ENCODE assay signal across 1 cellular context in genomic region chr12:54549774-54550451, GRCh38.
TF ChIP-seq lines count a peak whose summit lies in the region.

No MANE protein-coding gene starts in this region.

TF ChIP-seq in GM12878, 131 proteins besides CTCF, POLR2A, EP300 and RAD21 (continued from another document):
- TF ChIP-seq, protein P1, sequence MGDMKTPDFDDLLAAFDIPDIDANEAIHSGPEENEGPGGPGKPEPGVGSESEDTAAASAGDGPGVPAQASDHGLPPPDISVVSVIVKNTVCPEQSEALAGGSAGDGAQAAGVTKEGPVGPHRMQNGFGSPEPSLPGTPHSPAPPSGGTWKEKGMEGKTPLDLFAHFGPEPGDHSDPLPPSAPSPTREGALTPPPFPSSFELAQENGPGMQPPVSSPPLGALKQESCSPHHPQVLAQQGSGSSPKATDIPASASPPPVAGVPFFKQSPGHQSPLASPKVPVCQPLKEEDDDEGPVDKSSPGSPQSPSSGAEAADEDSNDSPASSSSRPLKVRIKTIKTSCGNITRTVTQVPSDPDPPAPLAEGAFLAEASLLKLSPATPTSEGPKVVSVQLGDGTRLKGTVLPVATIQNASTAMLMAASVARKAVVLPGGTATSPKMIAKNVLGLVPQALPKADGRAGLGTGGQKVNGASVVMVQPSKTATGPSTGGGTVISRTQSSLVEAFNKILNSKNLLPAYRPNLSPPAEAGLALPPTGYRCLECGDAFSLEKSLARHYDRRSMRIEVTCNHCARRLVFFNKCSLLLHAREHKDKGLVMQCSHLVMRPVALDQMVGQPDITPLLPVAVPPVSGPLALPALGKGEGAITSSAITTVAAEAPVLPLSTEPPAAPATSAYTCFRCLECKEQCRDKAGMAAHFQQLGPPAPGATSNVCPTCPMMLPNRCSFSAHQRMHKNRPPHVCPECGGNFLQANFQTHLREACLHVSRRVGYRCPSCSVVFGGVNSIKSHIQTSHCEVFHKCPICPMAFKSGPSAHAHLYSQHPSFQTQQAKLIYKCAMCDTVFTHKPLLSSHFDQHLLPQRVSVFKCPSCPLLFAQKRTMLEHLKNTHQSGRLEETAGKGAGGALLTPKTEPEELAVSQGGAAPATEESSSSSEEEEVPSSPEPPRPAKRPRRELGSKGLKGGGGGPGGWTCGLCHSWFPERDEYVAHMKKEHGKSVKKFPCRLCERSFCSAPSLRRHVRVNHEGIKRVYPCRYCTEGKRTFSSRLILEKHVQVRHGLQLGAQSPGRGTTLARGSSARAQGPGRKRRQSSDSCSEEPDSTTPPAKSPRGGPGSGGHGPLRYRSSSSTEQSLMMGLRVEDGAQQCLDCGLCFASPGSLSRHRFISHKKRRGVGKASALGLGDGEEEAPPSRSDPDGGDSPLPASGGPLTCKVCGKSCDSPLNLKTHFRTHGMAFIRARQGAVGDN (IDR thresholded peaks at IDR 0.05), result no peak
- TF ChIP-seq NFIC (IDR thresholded peaks at IDR 0.05; ENCODE audit: low read depth, low read length) (no peak), IKZF2 (IDR thresholded peaks at IDR 0.05) (no peak), HDAC6 (IDR thresholded peaks at IDR 0.05; ENCODE audit: unreplicated experiment) (no peak), SUZ12 (IDR thresholded peaks at IDR 0.05; ENCODE audit: unreplicated experiment) (no peak), MEF2B (IDR thresholded peaks at IDR 0.05; ENCODE audit: partially characterized antibody, poor library complexity, severe bottlenecking) (no peak), WRNIP1 (IDR thresholded peaks at IDR 0.05; ENCODE audit: borderline replicate concordance, low read depth, low read length) (no peak), MYB (IDR thresholded peaks at IDR 0.05; ENCODE audit: borderline replicate concordance, low read depth, low read length) (no peak), ATF7 (IDR thresholded peaks at IDR 0.05; ENCODE audit: low read depth) (no peak), BCL11A (IDR thresholded peaks at IDR 0.05; ENCODE audit: low read depth, low read length) (no peak), TCF12 (IDR thresholded peaks at IDR 0.05; ENCODE audit: low read depth, low read length) (no peak), YY1 (IDR thresholded peaks at IDR 0.05; ENCODE audit: low read depth, low read length) (no peak), ZBED1 (IDR thresholded peaks at IDR 0.05; ENCODE audit: borderline replicate concordance) (no peak), ZNF384 (IDR thresholded peaks at IDR 0.05; ENCODE audit: borderline replicate concordance, low read depth, low read length) (no peak), GABPA (IDR thresholded peaks at IDR 0.05; ENCODE audit: low read depth) (no peak), TARDBP (IDR thresholded peaks at IDR 0.05; ENCODE audit: borderline replicate concordance) (no peak), RB1 (IDR thresholded peaks at IDR 0.05; ENCODE audit: borderline replicate concordance) (no peak), NFYA (IDR thresholded peaks at IDR 0.05; ENCODE audit: borderline replicate concordance, low read depth, low read length) (no peak), EZH2 (IDR thresholded peaks at IDR 0.05; ENCODE audit: borderline replicate concordance, control insufficient read depth, low read depth, low read length) (no peak), ESRRA (IDR thresholded peaks at IDR 0.05; ENCODE audit: low read length) (no peak)
- TF ChIP-seq, protein P2, sequence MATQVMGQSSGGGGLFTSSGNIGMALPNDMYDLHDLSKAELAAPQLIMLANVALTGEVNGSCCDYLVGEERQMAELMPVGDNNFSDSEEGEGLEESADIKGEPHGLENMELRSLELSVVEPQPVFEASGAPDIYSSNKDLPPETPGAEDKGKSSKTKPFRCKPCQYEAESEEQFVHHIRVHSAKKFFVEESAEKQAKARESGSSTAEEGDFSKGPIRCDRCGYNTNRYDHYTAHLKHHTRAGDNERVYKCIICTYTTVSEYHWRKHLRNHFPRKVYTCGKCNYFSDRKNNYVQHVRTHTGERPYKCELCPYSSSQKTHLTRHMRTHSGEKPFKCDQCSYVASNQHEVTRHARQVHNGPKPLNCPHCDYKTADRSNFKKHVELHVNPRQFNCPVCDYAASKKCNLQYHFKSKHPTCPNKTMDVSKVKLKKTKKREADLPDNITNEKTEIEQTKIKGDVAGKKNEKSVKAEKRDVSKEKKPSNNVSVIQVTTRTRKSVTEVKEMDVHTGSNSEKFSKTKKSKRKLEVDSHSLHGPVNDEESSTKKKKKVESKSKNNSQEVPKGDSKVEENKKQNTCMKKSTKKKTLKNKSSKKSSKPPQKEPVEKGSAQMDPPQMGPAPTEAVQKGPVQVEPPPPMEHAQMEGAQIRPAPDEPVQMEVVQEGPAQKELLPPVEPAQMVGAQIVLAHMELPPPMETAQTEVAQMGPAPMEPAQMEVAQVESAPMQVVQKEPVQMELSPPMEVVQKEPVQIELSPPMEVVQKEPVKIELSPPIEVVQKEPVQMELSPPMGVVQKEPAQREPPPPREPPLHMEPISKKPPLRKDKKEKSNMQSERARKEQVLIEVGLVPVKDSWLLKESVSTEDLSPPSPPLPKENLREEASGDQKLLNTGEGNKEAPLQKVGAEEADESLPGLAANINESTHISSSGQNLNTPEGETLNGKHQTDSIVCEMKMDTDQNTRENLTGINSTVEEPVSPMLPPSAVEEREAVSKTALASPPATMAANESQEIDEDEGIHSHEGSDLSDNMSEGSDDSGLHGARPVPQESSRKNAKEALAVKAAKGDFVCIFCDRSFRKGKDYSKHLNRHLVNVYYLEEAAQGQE (IDR thresholded peaks at IDR 0.05; ENCODE audit: low read depth, low read length), result no peak
- TF ChIP-seq, protein P3, sequence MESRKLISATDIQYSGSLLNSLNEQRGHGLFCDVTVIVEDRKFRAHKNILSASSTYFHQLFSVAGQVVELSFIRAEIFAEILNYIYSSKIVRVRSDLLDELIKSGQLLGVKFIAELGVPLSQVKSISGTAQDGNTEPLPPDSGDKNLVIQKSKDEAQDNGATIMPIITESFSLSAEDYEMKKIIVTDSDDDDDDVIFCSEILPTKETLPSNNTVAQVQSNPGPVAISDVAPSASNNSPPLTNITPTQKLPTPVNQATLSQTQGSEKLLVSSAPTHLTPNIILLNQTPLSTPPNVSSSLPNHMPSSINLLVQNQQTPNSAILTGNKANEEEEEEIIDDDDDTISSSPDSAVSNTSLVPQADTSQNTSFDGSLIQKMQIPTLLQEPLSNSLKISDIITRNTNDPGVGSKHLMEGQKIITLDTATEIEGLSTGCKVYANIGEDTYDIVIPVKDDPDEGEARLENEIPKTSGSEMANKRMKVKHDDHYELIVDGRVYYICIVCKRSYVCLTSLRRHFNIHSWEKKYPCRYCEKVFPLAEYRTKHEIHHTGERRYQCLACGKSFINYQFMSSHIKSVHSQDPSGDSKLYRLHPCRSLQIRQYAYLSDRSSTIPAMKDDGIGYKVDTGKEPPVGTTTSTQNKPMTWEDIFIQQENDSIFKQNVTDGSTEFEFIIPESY (IDR thresholded peaks at IDR 0.05), result no peak
- TF ChIP-seq, protein P4, sequence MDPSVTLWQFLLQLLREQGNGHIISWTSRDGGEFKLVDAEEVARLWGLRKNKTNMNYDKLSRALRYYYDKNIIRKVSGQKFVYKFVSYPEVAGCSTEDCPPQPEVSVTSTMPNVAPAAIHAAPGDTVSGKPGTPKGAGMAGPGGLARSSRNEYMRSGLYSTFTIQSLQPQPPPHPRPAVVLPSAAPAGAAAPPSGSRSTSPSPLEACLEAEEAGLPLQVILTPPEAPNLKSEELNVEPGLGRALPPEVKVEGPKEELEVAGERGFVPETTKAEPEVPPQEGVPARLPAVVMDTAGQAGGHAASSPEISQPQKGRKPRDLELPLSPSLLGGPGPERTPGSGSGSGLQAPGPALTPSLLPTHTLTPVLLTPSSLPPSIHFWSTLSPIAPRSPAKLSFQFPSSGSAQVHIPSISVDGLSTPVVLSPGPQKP (IDR thresholded peaks at IDR 0.05; ENCODE audit: low read depth, low read length), result no peak
- TF ChIP-seq, protein P5, sequence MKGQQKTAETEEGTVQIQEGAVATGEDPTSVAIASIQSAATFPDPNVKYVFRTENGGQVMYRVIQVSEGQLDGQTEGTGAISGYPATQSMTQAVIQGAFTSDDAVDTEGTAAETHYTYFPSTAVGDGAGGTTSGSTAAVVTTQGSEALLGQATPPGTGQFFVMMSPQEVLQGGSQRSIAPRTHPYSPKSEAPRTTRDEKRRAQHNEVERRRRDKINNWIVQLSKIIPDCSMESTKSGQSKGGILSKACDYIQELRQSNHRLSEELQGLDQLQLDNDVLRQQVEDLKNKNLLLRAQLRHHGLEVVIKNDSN (IDR thresholded peaks at IDR 0.05; ENCODE audit: borderline replicate concordance, extremely low read length, insufficient read depth, low read depth, low read length), result peak; percentile 22
- TF ChIP-seq, protein P6, sequence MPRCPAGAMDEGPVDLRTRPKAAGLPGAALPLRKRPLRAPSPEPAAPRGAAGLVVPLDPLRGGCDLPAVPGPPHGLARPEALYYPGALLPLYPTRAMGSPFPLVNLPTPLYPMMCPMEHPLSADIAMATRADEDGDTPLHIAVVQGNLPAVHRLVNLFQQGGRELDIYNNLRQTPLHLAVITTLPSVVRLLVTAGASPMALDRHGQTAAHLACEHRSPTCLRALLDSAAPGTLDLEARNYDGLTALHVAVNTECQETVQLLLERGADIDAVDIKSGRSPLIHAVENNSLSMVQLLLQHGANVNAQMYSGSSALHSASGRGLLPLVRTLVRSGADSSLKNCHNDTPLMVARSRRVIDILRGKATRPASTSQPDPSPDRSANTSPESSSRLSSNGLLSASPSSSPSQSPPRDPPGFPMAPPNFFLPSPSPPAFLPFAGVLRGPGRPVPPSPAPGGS (IDR thresholded peaks at IDR 0.05; ENCODE audit: borderline replicate concordance, insufficient read depth, low read depth, low read length, poor library complexity, severe bottlenecking), result peak; percentile 95
- TF ChIP-seq, protein P7, sequence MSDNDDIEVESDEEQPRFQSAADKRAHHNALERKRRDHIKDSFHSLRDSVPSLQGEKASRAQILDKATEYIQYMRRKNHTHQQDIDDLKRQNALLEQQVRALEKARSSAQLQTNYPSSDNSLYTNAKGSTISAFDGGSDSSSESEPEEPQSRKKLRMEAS (IDR thresholded peaks at IDR 0.05; ENCODE audit: low read depth, low read length), result 0 out of 2 replicates have a peak, but pooled peaks have one; percentile 16
- TF ChIP-seq, protein P8, sequence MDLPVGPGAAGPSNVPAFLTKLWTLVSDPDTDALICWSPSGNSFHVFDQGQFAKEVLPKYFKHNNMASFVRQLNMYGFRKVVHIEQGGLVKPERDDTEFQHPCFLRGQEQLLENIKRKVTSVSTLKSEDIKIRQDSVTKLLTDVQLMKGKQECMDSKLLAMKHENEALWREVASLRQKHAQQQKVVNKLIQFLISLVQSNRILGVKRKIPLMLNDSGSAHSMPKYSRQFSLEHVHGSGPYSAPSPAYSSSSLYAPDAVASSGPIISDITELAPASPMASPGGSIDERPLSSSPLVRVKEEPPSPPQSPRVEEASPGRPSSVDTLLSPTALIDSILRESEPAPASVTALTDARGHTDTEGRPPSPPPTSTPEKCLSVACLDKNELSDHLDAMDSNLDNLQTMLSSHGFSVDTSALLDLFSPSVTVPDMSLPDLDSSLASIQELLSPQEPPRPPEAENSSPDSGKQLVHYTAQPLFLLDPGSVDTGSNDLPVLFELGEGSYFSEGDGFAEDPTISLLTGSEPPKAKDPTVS (IDR thresholded peaks at IDR 0.05; ENCODE audit: low read depth, low read length), result no peak
